15 cellular contexts compared by ENCODE assay signal in the genomic region with DNA sequence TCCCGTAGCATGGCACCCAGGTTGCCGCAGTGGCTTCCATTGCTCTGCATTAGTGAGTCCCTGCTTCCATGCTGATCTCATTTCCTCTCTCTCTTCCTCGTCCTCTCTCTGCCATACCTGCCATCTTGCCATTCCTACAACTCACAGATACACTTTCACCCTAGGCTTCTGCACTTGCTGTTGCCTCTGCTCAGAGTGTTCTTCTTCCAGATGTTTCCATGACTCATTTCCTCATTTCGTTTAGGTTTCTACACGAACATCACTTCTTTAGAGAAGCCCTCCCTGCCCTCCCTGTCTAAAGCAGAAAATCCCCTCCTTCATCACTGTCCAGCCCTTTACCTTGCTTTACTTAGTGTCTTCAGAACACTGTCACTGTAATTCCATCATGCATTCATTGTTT.
DNase-seq lines count a peak whose midpoint lies in the region; ATAC-seq, FAIRE-seq and TF ChIP-seq lines count a peak whose summit lies in the region.
"Had no signal": no experiment of that assay in that cellular context is flagged by ENCODE, and none has a peak within 500 bp of the region (broad histone marks: within the 10 kb centered on the region; RNA-seq: fewer than 3 reads in every experiment).

No MANE protein-coding gene starts in this region.

- TF ChIP-seq CTCF in GM12878 (IDR thresholded peaks at IDR 0.05 in 2 of 3, conservative IDR thresholded peaks at IDR 0.05 in 1 of 3; ENCODE audit: control insufficient read depth in 2 of 3, extremely low read depth in 1 of 3, insufficient read depth in 1 of 3, low read depth in 3 of 3, low read length in 3 of 3) (no peak), adrenal gland (IDR thresholded peaks at IDR 0.05) (no peak)

- CTCF ChIA-PET in GM12878 (lab: Yijun Ruan, JAX) = interaction anchor here (1.6 kb wide), 1 partner anchor 8 kb away, joined by 4 read pairs; no protein-coding TSS in a partner anchor

- H3K36me3 ChIP-seq in GM12878 (ENCODE audit: control insufficient read depth in 2 of 2, insufficient read depth in 2 of 2, low read length in 1 of 2) (no peaks in the 10 kb centered on the region), adrenal gland (replicated peaks in 1 of 2) (no peaks in the 10 kb centered on the region)

- ATAC-seq in GM18505 (IDR thresholded peaks at IDR 0.05; ENCODE audit: unreplicated experiment) (peak; percentile 46), HG03432 (IDR thresholded peaks at IDR 0.05; ENCODE audit: unreplicated experiment) (peak; percentile 56), GM12878 (peak; percentile 27; the same call in 2 of the 3 replicates)
- ATAC-seq: A549 had no signal

- DNase-seq in CD1c-positive myeloid dendritic cell (ENCODE audit: extremely low spot score) (peak; percentile 6), GM12878 (ENCODE audit: low read depth, low spot score) (no peak), KBM-7 (no peak), adrenal gland (no peak), DMS79 treated with DMSO at 0.1 percent for 48 hours (lab: John Stamatoyannopoulos, UW) (no peak)
- no peak for DNase-seq in stimulated activated naive CD4-positive, alpha-beta T cell treated with Interleukin-2 at 50 U/mL for 16 hours (lab: John Stamatoyannopoulos, UW)
- DNase-seq: COR-L47, GOT3, NCI-H1092 treated with DMSO at 0.1 percent for 48 hours, NCI-H1694, NCI-H524, SIG-M5 had no signal

- in situ Hi-C loops in GM12878 (cut with MboI) (no loop called here), KBM-7 (cut with MboI; ENCODE audit: low pct_unique_long_range_greater_than_20kb, low sequenced_read_pairs) (no loop called here)

- no peak for TF ChIP-seq RAD21 in GM12878 (IDR thresholded peaks at IDR 0.05; ENCODE audit: insufficient read depth, low read depth, low read length)

- no peak overlapping the region for H2AFZ ChIP-seq in GM12878 (ENCODE audit: control insufficient read depth, low read depth, low read length)

- WGBS in GM12878 (ENCODE audit: insufficient coverage, insufficient replicate concordance, low lambda C conversion rate, missing lambda C conversion rate) = 40% methylated on average over 5 of the region's 5 CpGs
- 55 to 78% (median 66%) methylated on average over 5 of the region's 5 CpGs for WGBS in adrenal gland, 4 donors

- TF ChIP-seq EP300 in GM12878 (IDR thresholded peaks at IDR 0.05; ENCODE audit: borderline replicate concordance in 1 of 2, control insufficient read depth in 1 of 2, low read depth in 2 of 2, low read length in 2 of 2) = no peak

- intact Hi-C loops in GM12878 (cut with micrococcal nuclease; ENCODE audit: unreplicated experiment) = no loop called here
- intact Hi-C loops in adrenal gland (cut with DNase I) = no loop called here

- no TSS peak for BruUV-seq in GM12878 (replicated peaks; lab: Mats Ljungman, UMichigan)

- no peak overlapping the region for H3K9ac ChIP-seq in GM12878 (ENCODE audit: control insufficient read depth, insufficient read depth, low read length)

- H3K4me1 ChIP-seq in GM12878 (ENCODE audit: control insufficient read depth, insufficient read depth, low read length) (no peaks in the 10 kb centered on the region), adrenal gland (replicated peaks in 1 of 2) (no peaks in the 10 kb centered on the region)

- no peak for TF ChIP-seq POLR2A in GM18505 (IDR thresholded peaks at IDR 0.05; ENCODE audit: borderline replicate concordance, extremely low read depth, insufficient read depth, insufficient read length)
- no peak for TF ChIP-seq POLR2A in GM12878 (IDR thresholded peaks at IDR 0.05; ENCODE audit: low read depth, low read length)
- no peak for TF ChIP-seq POLR2A in adrenal gland (IDR thresholded peaks at IDR 0.05)

- SMC1A ChIA-PET in GM12878 (lab: Charles Lee; ENCODE audit: uncharacterized antibody, unreplicated experiment) = interaction anchor here (0.6 kb wide), 1 partner anchor 1562 kb away, joined by 3 read pairs; no protein-coding TSS in a partner anchor

- H3K9me3 ChIP-seq in GM12878 (replicated peaks; ENCODE audit: control insufficient read depth, insufficient read depth, low read length) = no peaks in the 10 kb centered on the region
- no peaks in the 10 kb centered on the region for H3K9me3 ChIP-seq in adrenal gland (replicated peaks in 1 of 3)
- H3K9me3 ChIP-seq: A549 had no signal

- H3K4me3 ChIP-seq in GM12878 = no peak overlapping the region
- no peak overlapping the region for H3K4me3 ChIP-seq in adrenal gland
- H3K4me3 ChIP-seq: A549 had no signal

- H3K79me2 ChIP-seq in GM12878 (ENCODE audit: control insufficient read depth, insufficient read depth, low read length) = no peaks in the 10 kb centered on the region

- no peak for FAIRE-seq in GM12878 (lab: Jason Lieb, UNC)
- FAIRE-seq: A549 had no signal

- H4K20me1 ChIP-seq in GM12878 (ENCODE audit: control insufficient read depth, insufficient read depth) = no peaks in the 10 kb centered on the region

- H3K27me3 ChIP-seq in GM12878 (replicated peaks in 1 of 2; ENCODE audit: control insufficient read depth in 2 of 2, insufficient read depth in 2 of 2, low read length in 1 of 2) = 0 out of 4 replicates have a peak, but pooled peaks cover 0 to 1% of the 10 kb centered on the region in 2 experiments
- no peaks in the 10 kb centered on the region for H3K27me3 ChIP-seq in adrenal gland

- no peak overlapping the region for H3K27ac ChIP-seq in GM12878 (ENCODE audit: control insufficient read depth, insufficient read depth)
- no peak overlapping the region for H3K27ac ChIP-seq in adrenal gland
- H3K27ac ChIP-seq: A549 had no signal

- H3K4me2 ChIP-seq in GM12878 (ENCODE audit: control insufficient read depth, insufficient read depth) = no peak overlapping the region
- H3K4me2 ChIP-seq: A549 had no signal

- POLR2A ChIA-PET in GM12878 (lab: Charles Lee) = no interaction called here

- RAD21 ChIA-PET in GM12878 (lab: Charles Lee; ENCODE audit: unreplicated experiment) = interaction anchor here (1.0 kb wide), 1 partner anchor 8 kb away, joined by 3 read pairs; no protein-coding TSS in a partner anchor

TF ChIP-seq in GM12878, 131 proteins besides CTCF, POLR2A, EP300 and RAD21 (continues in another document):
- TF ChIP-seq NR2C2 (IDR thresholded peaks at IDR 0.05; ENCODE audit: borderline replicate concordance, control insufficient read depth, insufficient read length, low read depth) = no peak
- peak; percentile 35; the same call in 1 of the 2 replicates for TF ChIP-seq NFIC (IDR thresholded peaks at IDR 0.05; ENCODE audit: low read depth, low read length)
- no peak for TF ChIP-seq SMC3 (IDR thresholded peaks at IDR 0.05; ENCODE audit: borderline replicate concordance, low read length)
- TF ChIP-seq, protein P1, sequence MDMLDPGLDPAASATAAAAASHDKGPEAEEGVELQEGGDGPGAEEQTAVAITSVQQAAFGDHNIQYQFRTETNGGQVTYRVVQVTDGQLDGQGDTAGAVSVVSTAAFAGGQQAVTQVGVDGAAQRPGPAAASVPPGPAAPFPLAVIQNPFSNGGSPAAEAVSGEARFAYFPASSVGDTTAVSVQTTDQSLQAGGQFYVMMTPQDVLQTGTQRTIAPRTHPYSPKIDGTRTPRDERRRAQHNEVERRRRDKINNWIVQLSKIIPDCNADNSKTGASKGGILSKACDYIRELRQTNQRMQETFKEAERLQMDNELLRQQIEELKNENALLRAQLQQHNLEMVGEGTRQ (IDR thresholded peaks at IDR 0.05; ENCODE audit: borderline replicate concordance, low read depth, low read length) = no peak
- TF ChIP-seq, protein P2, sequence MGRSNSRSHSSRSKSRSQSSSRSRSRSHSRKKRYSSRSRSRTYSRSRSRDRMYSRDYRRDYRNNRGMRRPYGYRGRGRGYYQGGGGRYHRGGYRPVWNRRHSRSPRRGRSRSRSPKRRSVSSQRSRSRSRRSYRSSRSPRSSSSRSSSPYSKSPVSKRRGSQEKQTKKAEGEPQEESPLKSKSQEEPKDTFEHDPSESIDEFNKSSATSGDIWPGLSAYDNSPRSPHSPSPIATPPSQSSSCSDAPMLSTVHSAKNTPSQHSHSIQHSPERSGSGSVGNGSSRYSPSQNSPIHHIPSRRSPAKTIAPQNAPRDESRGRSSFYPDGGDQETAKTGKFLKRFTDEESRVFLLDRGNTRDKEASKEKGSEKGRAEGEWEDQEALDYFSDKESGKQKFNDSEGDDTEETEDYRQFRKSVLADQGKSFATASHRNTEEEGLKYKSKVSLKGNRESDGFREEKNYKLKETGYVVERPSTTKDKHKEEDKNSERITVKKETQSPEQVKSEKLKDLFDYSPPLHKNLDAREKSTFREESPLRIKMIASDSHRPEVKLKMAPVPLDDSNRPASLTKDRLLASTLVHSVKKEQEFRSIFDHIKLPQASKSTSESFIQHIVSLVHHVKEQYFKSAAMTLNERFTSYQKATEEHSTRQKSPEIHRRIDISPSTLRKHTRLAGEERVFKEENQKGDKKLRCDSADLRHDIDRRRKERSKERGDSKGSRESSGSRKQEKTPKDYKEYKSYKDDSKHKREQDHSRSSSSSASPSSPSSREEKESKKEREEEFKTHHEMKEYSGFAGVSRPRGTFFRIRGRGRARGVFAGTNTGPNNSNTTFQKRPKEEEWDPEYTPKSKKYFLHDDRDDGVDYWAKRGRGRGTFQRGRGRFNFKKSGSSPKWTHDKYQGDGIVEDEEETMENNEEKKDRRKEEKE (IDR thresholded peaks at IDR 0.05) = no peak
- no peak for TF ChIP-seq EGR1 (IDR thresholded peaks at IDR 0.05; ENCODE audit: borderline replicate concordance in 1 of 2, low read depth in 2 of 2, low read length in 2 of 2)
- 0 out of 2 replicates have a peak, but pooled peaks have one; percentile 22 for TF ChIP-seq TCF12 (IDR thresholded peaks at IDR 0.05; ENCODE audit: low read depth, low read length)
- TF ChIP-seq JUNB (IDR thresholded peaks at IDR 0.05) = peak; percentile 45; the same call in 1 of the 2 replicates
- TF ChIP-seq SMAD5 (IDR thresholded peaks at IDR 0.05; ENCODE audit: low read depth) = no peak
- peak; percentile 58; the same call in 1 of the 2 replicates for TF ChIP-seq EED (IDR thresholded peaks at IDR 0.05; ENCODE audit: low read depth)
- TF ChIP-seq ETV6 (conservative IDR thresholded peaks at IDR 0.05 in 1 of 2, IDR thresholded peaks at IDR 0.05 in 1 of 2; ENCODE audit: borderline replicate concordance in 1 of 2, low read depth in 1 of 2) = peak in 1 of 2 experiments; percentile 13; a peak in 1 of 4 replicates
- no peak for TF ChIP-seq SMARCA5 (IDR thresholded peaks at IDR 0.05)
- no peak for TF ChIP-seq NFYA (IDR thresholded peaks at IDR 0.05; ENCODE audit: borderline replicate concordance, low read depth, low read length)
- no peak for TF ChIP-seq TAF1 (IDR thresholded peaks at IDR 0.05; ENCODE audit: borderline replicate concordance, low read depth, low read length)
- no peak for TF ChIP-seq CREB1 (IDR thresholded peaks at IDR 0.05; ENCODE audit: low read depth)
- TF ChIP-seq ASH2L (IDR thresholded peaks at IDR 0.05; ENCODE audit: borderline replicate concordance, low read depth) = no peak
- no peak for TF ChIP-seq MYC (IDR thresholded peaks at IDR 0.05; ENCODE audit: insufficient read depth, insufficient read length, insufficient replicate concordance, low read length, severe bottlenecking)
- TF ChIP-seq RAD51 (IDR thresholded peaks at IDR 0.05) = no peak
- TF ChIP-seq MYB (IDR thresholded peaks at IDR 0.05; ENCODE audit: borderline replicate concordance, low read depth, low read length) = no peak
